22 cellular contexts compared by ENCODE assay signal in genomic region chr1:20262810-20263534, GRCh38. TPM values are rescaled to one million over a fixed set of nuclear protein-coding genes. Genes with fewer than 3 reads are reported as not detected.
"Had no signal": no experiment of that assay in that cellular context is flagged by ENCODE, and none has a peak within 500 bp of the region (broad histone marks: within the 10 kb centered on the region; RNA-seq: fewer than 3 reads in every experiment).

No MANE protein-coding gene starts in this region.

- DNase-seq: immature natural killer cell; kidney; left colon; left lung; lower lobe of right lung; mammary epithelial cell; mesenchymal stem cell; naive thymus-derived CD8-positive, alpha-beta T cell; occipital lobe; right lobe of liver; stimulated activated CD4-positive, alpha-beta T cell treated with anti-CD3 and anti-CD28 coated beads, Interleukin-1b, Interleukin-23, amount 100 ng/mL, for 48 hours; stimulated activated CD4-positive, alpha-beta T cell treated with anti-CD3 and anti-CD28 coated beads, Interleukin-2, amount 100 ng/mL, for 48 hours; stimulated activated CD4-positive, alpha-beta T cell treated with anti-CD3 and anti-CD28 coated beads, Interleukin-4, amount 100 ng/mL, for 4 hours; stimulated activated CD8-positive, alpha-beta memory T cell treated with anti-CD3 and anti-CD28 coated beads, Interleukin-4, amount 100 ng/mL, for 48 hours; stimulated activated naive CD4-positive, alpha-beta T cell treated with Interleukin-2 at 50 U/mL for 16 hours; uterus had no signal

RNA-seq across cellular contexts. Expression of gene VWA5B1, which starts 27.7 kb away (rescaled TPM):
- total RNA-seq: liver; mammary epithelial cell; naive thymus-derived CD8-positive, alpha-beta T cell; osteocyte; pulmonary artery endothelial cell; right lobe of liver; smooth muscle cell; subcutaneous adipose tissue; tibial nerve had no signal
- polyA plus RNA-seq: immature natural killer cell, liver, mammary epithelial cell, smooth muscle cell had no signal
